ENCODE assay signal across 24 cellular contexts in the genomic region with DNA sequence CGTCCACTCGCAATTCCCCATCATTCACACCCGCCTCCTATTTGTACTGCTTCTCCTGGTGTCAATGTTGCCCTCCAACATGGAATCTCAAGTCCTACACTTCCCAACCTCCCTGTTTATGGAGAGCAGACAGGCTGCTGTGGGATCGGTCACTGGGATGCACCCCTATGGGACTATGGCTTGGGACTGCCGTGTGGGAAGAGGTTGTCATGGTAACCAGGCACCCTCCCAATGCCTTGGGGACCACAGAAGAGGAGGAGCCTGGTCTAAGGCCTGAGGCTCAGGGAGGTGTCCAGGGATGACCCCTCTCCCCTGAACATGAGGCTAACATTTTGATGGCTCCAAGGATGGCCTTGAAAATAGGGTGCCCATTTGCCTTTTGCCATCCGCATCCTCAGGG.
DNase-seq lines count a peak whose midpoint lies in the region; ATAC-seq, FAIRE-seq and TF ChIP-seq lines count a peak whose summit lies in the region.
"Had no signal": no experiment of that assay in that cellular context is flagged by ENCODE, and none has a peak within 500 bp of the region (broad histone marks: within the 10 kb centered on the region; RNA-seq: fewer than 3 reads in every experiment).

No MANE protein-coding gene starts in this region.

- intact Hi-C loops in cardiac septum (cut with DNase I) (no loop called here), Right ventricle myocardium superior (cut with DNase I) (no loop called here), HepG2 (cut with micrococcal nuclease; ENCODE audit: unreplicated experiment) (no loop called here), right lobe of liver (cut with DNase I) (no loop called here)

- H3K36me3 ChIP-seq in HepG2 (replicated peaks in 1 of 2; ENCODE audit: control insufficient read depth in 1 of 2, insufficient read depth in 2 of 2, low read length in 2 of 2), result no peaks in the 10 kb centered on the region
- no peaks in the 10 kb centered on the region for H3K36me3 ChIP-seq in right lobe of liver
- H3K36me3 ChIP-seq in bronchial epithelial cell (ENCODE audit: control insufficient read depth, insufficient read depth, low read length), result no peaks in the 10 kb centered on the region
- H3K36me3 ChIP-seq: BLaER1 treated with 17β-estradiol and CSF1 and Interleukin-3, amounts not matched to agents 10 nM and 100 nM had no signal

- in situ Hi-C loops in HepG2 (cut with HindIII; ENCODE audit: extremely low pct_ligation_motif_present, low pct_unique_long_range_greater_than_20kb), result loop anchor here (10.0 kb wide), 1 partner anchor 62 kb away; no protein-coding TSS in a partner anchor

- no peak overlapping the region for H3K4me3 ChIP-seq in HepG2 (replicated peaks in 1 of 3; ENCODE audit: insufficient read depth in 1 of 3, low read depth in 2 of 3, low read length in 3 of 3)
- H3K4me3 ChIP-seq in right lobe of liver, result no peak overlapping the region
- no peak overlapping the region for H3K4me3 ChIP-seq in bronchial epithelial cell (ENCODE audit: low read depth, low read length)
- H3K4me3 ChIP-seq: A549; BLaER1 treated with 17β-estradiol and CSF1 and Interleukin-3, amounts not matched to agents 10 nM and 100 nM had no signal

- no peaks in the 10 kb centered on the region for H3K4me1 Mint-ChIP-seq in osteocyte (ENCODE audit: unreplicated experiment)
- H3K4me1 Mint-ChIP-seq: B cell had no signal

- no peaks in the 10 kb centered on the region for H3K36me3 Mint-ChIP-seq in osteocyte (ENCODE audit: unreplicated experiment)
- H3K36me3 Mint-ChIP-seq: CD8-positive, alpha-beta T cell had no signal

- FAIRE-seq in HepG2 (lab: Jason Lieb, UNC) (no peak), bronchial epithelial cell (lab: Jason Lieb, UNC) (peak; percentile 7)
- FAIRE-seq: A549, D721Med, G401.6, GM12891, GM19239 had no signal

- H3K9me3 ChIP-seq in HepG2 (ENCODE audit: low read length), result no peaks in the 10 kb centered on the region
- no peaks in the 10 kb centered on the region for H3K9me3 ChIP-seq in right lobe of liver
- H3K9me3 ChIP-seq: A549 had no signal

- ATAC-seq in Right ventricle myocardium superior (ENCODE audit: poor library complexity) (no peak), HepG2 (no peak), right lobe of liver (no peak)
- ATAC-seq: A549; CD8-positive, alpha-beta T cell had no signal

- POLR2A ChIA-PET in HepG2 (lab: Yijun Ruan, JAX), result no interaction called here

- no peak overlapping the region for H3K9ac ChIP-seq in HepG2 (ENCODE audit: insufficient read depth, low read depth, low read length)
- H3K9ac ChIP-seq: BLaER1 treated with 17β-estradiol and CSF1 and Interleukin-3, amounts not matched to agents 10 nM and 100 nM had no signal

- H2AFZ ChIP-seq in HepG2 (ENCODE audit: low read length), result no peak overlapping the region

- peak; percentile 56 for DNase-seq in cardiac septum (ENCODE audit: low spot score)
- DNase-seq in Right ventricle myocardium superior, result no peak
- no peak for DNase-seq in HepG2 (ENCODE audit: low spot score)
- no peak for DNase-seq in right lobe of liver
- DNase-seq in bronchial epithelial cell (ENCODE audit: low read depth), result no peak
- peak; percentile 46 for DNase-seq in osteocyte (ENCODE audit: extremely low spot score, unreplicated experiment)
- DNase-seq in RKO (ENCODE audit: low spot score), result no peak
- DNase-seq in activated CD4-positive, alpha-beta T cell treated with anti-CD3 and anti-CD28 coated beads for 48 hours, result no peak
- DNase-seq: AML-193; Caco-2; Calu3; CD8-positive, alpha-beta T cell; DMS79 treated with DMSO at 0.1 percent for 48 hours; GF-D8 had no signal

- TF ChIP-seq POLR2A in HepG2 (IDR thresholded peaks at IDR 0.05; ENCODE audit: insufficient read depth in 1 of 2, low read depth in 2 of 2, low read length in 2 of 2), result no peak
- no peak for TF ChIP-seq POLR2A in right lobe of liver (IDR thresholded peaks at IDR 0.05)

- no peak overlapping the region for H3K4me2 ChIP-seq in HepG2 (ENCODE audit: low read depth, low read length)
- H3K4me2 ChIP-seq: A549 had no signal

- no peak overlapping the region for H3K4me3 Mint-ChIP-seq in osteocyte (ENCODE audit: unreplicated experiment)
- H3K4me3 Mint-ChIP-seq: B cell; CD4-positive, alpha-beta T cell; CD8-positive, alpha-beta T cell had no signal

- no peak overlapping the region for H3K27ac Mint-ChIP-seq in osteocyte (ENCODE audit: unreplicated experiment)
- H3K27ac Mint-ChIP-seq: B cell; CD4-positive, alpha-beta T cell; CD8-positive, alpha-beta T cell had no signal

- no peak for TF ChIP-seq CTCF in HepG2 (CRISPR knock-in tag; IDR thresholded peaks at IDR 0.05)
- no peak for TF ChIP-seq CTCF in right lobe of liver (IDR thresholded peaks at IDR 0.05)
- no peak for TF ChIP-seq CTCF in bronchial epithelial cell (IDR thresholded peaks at IDR 0.05; ENCODE audit: insufficient read depth, low read length, severe bottlenecking)
- no peak for TF ChIP-seq CTCF in osteocyte (IDR thresholded peaks at IDR 0.05)

- no peak overlapping the region for H3K27ac ChIP-seq in HepG2 (ENCODE audit: extremely low read length, insufficient read depth, low read length)
- no peak overlapping the region for H3K27ac ChIP-seq in right lobe of liver
- H3K27ac ChIP-seq: 22Rv1; A549; BLaER1 treated with 17β-estradiol and CSF1 and Interleukin-3, amounts not matched to agents 10 nM and 100 nM; C4-2B had no signal

- H3K9me3 Mint-ChIP-seq in osteocyte (ENCODE audit: unreplicated experiment), result no peaks in the 10 kb centered on the region
- H3K9me3 Mint-ChIP-seq: CD4-positive, alpha-beta T cell; CD8-positive, alpha-beta T cell had no signal

- BruUV-seq in HepG2 (replicated peaks; lab: Mats Ljungman, UMichigan), result no TSS peak

- TF ChIP-seq EP300 in HepG2 (IDR thresholded peaks at IDR 0.05; ENCODE audit: low read depth in 2 of 2, low read length in 2 of 2), result no peak
- no peak for TF ChIP-seq EP300 in HepG2 (CRISPR knock-in tag; IDR thresholded peaks at IDR 0.05; ENCODE audit: borderline replicate concordance)

- peaks cover under 1 to 2% of the 10 kb centered on the region in 2 experiments; a peak in 1 of 5 replicates for H3K27me3 ChIP-seq in HepG2 (ENCODE audit: control insufficient read depth in 1 of 2, insufficient read depth in 2 of 2, low read length in 2 of 2)
- no peaks in the 10 kb centered on the region for H3K27me3 ChIP-seq in right lobe of liver
- H3K27me3 ChIP-seq in bronchial epithelial cell (ENCODE audit: control insufficient read depth, insufficient read depth, low read length), result no peaks in the 10 kb centered on the region

- 38% methylated on average over 6 of the region's 6 CpGs for WGBS in HepG2 (ENCODE audit: low lambda C conversion rate)
- WGBS in right lobe of liver (ENCODE audit: insufficient coverage, low coverage, low lambda C conversion rate, missing lambda C conversion rate), result 87% methylated on average over 4 of the region's 6 CpGs

- no peak for TF ChIP-seq RAD21 in HepG2 (CRISPR knock-in tag; IDR thresholded peaks at IDR 0.05)

- H4K20me1 ChIP-seq in HepG2 (ENCODE audit: insufficient read depth, low read length), result no peaks in the 10 kb centered on the region
- H4K20me1 ChIP-seq: BLaER1 treated with 17β-estradiol and CSF1 and Interleukin-3, amounts not matched to agents 10 nM and 100 nM had no signal

- CTCF ChIA-PET in HepG2 (lab: Yijun Ruan, JAX; ENCODE audit: low intra/inter-chr PET ratio, low total read pairs), result no interaction called here

- H3K79me2 ChIP-seq in HepG2 (ENCODE audit: insufficient read depth, low read length), result no peaks in the 10 kb centered on the region

- H3K27me3 Mint-ChIP-seq in osteocyte (ENCODE audit: unreplicated experiment), result peaks cover 3% of the 10 kb centered on the region
- H3K27me3 Mint-ChIP-seq: CD4-positive, alpha-beta T cell had no signal

- H3K4me1 ChIP-seq in HepG2 (ENCODE audit: insufficient read depth, low read length), result no peaks in the 10 kb centered on the region
- H3K4me1 ChIP-seq in right lobe of liver, result no peaks in the 10 kb centered on the region
- H3K4me1 ChIP-seq: A549, Caco-2 had no signal

TF ChIP-seq in HepG2, 621 proteins besides CTCF, POLR2A, EP300 and RAD21:
- TF ChIP-seq ZNF317 (CRISPR knock-in tag; IDR thresholded peaks at IDR 0.05) (no peak), RFX1 (IDR thresholded peaks at IDR 0.05) (peak; percentile 62; the same call in 1 of the 2 replicates), ZFY (CRISPR knock-in tag; IDR thresholded peaks at IDR 0.05) (no peak)

Comparison
In these comparisons a context has a peak if more than half of its experiments do, and no peak if none do; other contexts are left out.
1. DNase-seq: peak in cardiac septum (single experiment) and osteocyte (single experiment); none in Right ventricle myocardium superior (single experiment), HepG2 (single experiment), right lobe of liver (0 of 3), bronchial epithelial cell (single experiment), RKO (single experiment) and activated CD4-positive, alpha-beta T cell treated with anti-CD3 and anti-CD28 coated beads for 48 hours (single experiment).